In the genomic region with DNA sequence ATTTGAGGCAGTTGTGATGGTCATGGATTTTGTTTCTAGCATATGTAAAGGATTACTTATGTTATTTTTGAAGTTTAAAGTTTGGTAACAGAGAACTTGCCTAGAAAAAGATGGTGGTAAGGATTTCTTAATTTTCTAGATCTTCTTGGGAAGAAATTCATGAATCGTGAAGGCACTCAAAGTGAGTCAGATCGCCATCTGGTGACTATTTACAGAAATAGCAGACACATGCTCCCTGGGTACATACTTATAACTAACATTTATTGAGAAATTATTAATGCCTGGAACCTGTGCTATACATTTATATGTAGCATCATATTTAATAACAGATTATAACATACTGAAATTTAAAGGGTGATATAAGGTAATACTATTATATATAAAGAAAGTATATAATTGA, we compare ENCODE assay signal across 9 cellular contexts.
DNase-seq lines count a peak whose midpoint lies in the region; ATAC-seq, FAIRE-seq and TF ChIP-seq lines count a peak whose summit lies in the region.
"Had no signal": no experiment of that assay in that cellular context is flagged by ENCODE, and none has a peak within 500 bp of the region (broad histone marks: within the 10 kb centered on the region; RNA-seq: fewer than 3 reads in every experiment).

No MANE protein-coding gene starts in this region.

- TF ChIP-seq POLR2A in GM12891 (IDR thresholded peaks at IDR 0.05; ENCODE audit: low read depth, low read length) (no peak), esophagus squamous epithelium (IDR thresholded peaks at IDR 0.05) (no peak)

- H3K4me3 ChIP-seq in esophagus squamous epithelium, result no peak overlapping the region

- H3K4me1 ChIP-seq in esophagus squamous epithelium, result no peaks in the 10 kb centered on the region

- in situ Hi-C loops in Caki2 (cut with HindIII; ENCODE audit: low pct_unique_long_range_greater_than_20kb, low sequenced_read_pairs), result no loop called here

- intact Hi-C loops in esophagus squamous epithelium (cut with DNase I), result no loop called here

- WGBS in esophagus squamous epithelium, 2 donors, result 23 to 28% methylated on average over 2 of the region's 2 CpGs

- DNase-seq in Caki2 (ENCODE audit: low read depth) (peak; percentile 1), HuH-7 (ENCODE audit: low spot score) (peak; percentile 0), SKM-1 treated with dmso at 0.1 percent for 144 hours (lab: John Stamatoyannopoulos, UW; ENCODE audit: unreplicated experiment) (peak; percentile 38), iPS-NIHi7 (ENCODE audit: extremely low spot score) (peak; percentile 20), GM12891 (ENCODE audit: insufficient read length, low spot score) (no peak), esophagus squamous epithelium (lab: John Stamatoyannopoulos, UW) (no peak), NCI-H146 treated with DMSO at 0.1 percent for 48 hours (lab: John Stamatoyannopoulos, UW; ENCODE audit: unreplicated experiment) (no peak)
- DNase-seq: amygdala had no signal

- ATAC-seq in GM18511 (IDR thresholded peaks at IDR 0.05; ENCODE audit: unreplicated experiment), result no peak

- H3K36me3 ChIP-seq in esophagus squamous epithelium, result no peaks in the 10 kb centered on the region

- no peaks in the 10 kb centered on the region for H3K27me3 ChIP-seq in esophagus squamous epithelium

- peak in 2 of 6 experiments; percentile 5 to 23 for TF ChIP-seq CTCF in esophagus squamous epithelium (IDR thresholded peaks at IDR 0.05)

- no peaks in the 10 kb centered on the region for H3K9me3 ChIP-seq in esophagus squamous epithelium

- no peak for FAIRE-seq in GM12891 (lab: Jason Lieb, UNC)

- H3K27ac ChIP-seq in esophagus squamous epithelium, result no peak overlapping the region

TF ChIP-seq in GM12891, 5 proteins besides CTCF, POLR2A, EP300 and RAD21:
- no peak for TF ChIP-seq POU2F2 (IDR thresholded peaks at IDR 0.05; ENCODE audit: low read depth, low read length)
- TF ChIP-seq SPI1 (IDR thresholded peaks at IDR 0.05; ENCODE audit: low read depth, low read length), result no peak
- TF ChIP-seq POLR2AphosphoS5 (IDR thresholded peaks at IDR 0.05; ENCODE audit: low read depth, low read length), result no peak
- TF ChIP-seq TAF1 (IDR thresholded peaks at IDR 0.05; ENCODE audit: low read depth, low read length), result no peak
- no peak for TF ChIP-seq PAX5 (IDR thresholded peaks at IDR 0.05; ENCODE audit: insufficient read depth, low read length, severe bottlenecking)

Comparison
In these comparisons a context has a peak if more than half of its experiments do, and no peak if none do; other contexts are left out.
1. DNase-seq: peak in Caki2 (single experiment), HuH-7 (single experiment), SKM-1 treated with dmso at 0.1 percent for 144 hours (single experiment) and iPS-NIHi7 (single experiment); none in GM12891 (single experiment), esophagus squamous epithelium (single experiment) and NCI-H146 treated with DMSO at 0.1 percent for 48 hours (single experiment).